ENCODE assay signal across 28 cellular contexts in genomic region chr13:47287291-47287751, GRCh38.
DNase-seq lines count a peak whose midpoint lies in the region; ATAC-seq, FAIRE-seq and TF ChIP-seq lines count a peak whose summit lies in the region.
"Had no signal": no experiment of that assay in that cellular context is flagged by ENCODE, and none has a peak within 500 bp of the region (broad histone marks: within the 10 kb centered on the region; RNA-seq: fewer than 3 reads in every experiment).

No MANE protein-coding gene starts in this region.

- H3K79me2 ChIP-seq in GM23338 (replicated peaks; ENCODE audit: insufficient read depth) (no peaks in the 10 kb centered on the region), HepG2 (ENCODE audit: insufficient read depth, low read length) (no peaks in the 10 kb centered on the region)

- no peak for ATAC-seq in GM23338
- no peak for ATAC-seq in omental fat pad (ENCODE audit: low FRiP score)
- no peak for ATAC-seq in HepG2
- ATAC-seq: A549 had no signal

- no peak overlapping the region for H3K27ac Mint-ChIP-seq in GM23338
- H3K27ac Mint-ChIP-seq: activated naive CD4-positive, alpha-beta T cell treated with anti-CD3 and anti-CD28 coated beads for 36 hours; activated T-cell treated with anti-CD3 and anti-CD28 coated beads, Interleukin-2, amount 50 U/mL, for 24 hours; naive B cell had no signal

- no TSS peak for BruUV-seq in HepG2 (replicated peaks; lab: Mats Ljungman, UMichigan)

- H3K9me3 Mint-ChIP-seq in GM23338 = no peaks in the 10 kb centered on the region
- H3K9me3 Mint-ChIP-seq: activated naive CD4-positive, alpha-beta T cell treated with anti-CD3 and anti-CD28 coated beads for 36 hours; activated T-cell treated with anti-CD3 and anti-CD28 coated beads, Interleukin-2, amount 50 U/mL, for 24 hours; naive B cell had no signal

- no peak for FAIRE-seq in HepG2 (lab: Jason Lieb, UNC)
- FAIRE-seq: A549, GM12892, TTC549 had no signal

- TF ChIP-seq POLR2A in HepG2 (IDR thresholded peaks at IDR 0.05; ENCODE audit: insufficient read depth in 1 of 2, low read depth in 2 of 2, low read length in 2 of 2) (no peak), vagina (IDR thresholded peaks at IDR 0.05) (no peak)

- in situ Hi-C loops in HepG2 (cut with HindIII; ENCODE audit: extremely low pct_ligation_motif_present, low pct_unique_long_range_greater_than_20kb) = no loop called here

- H3K4me3 ChIP-seq in AG04450 (ENCODE audit: low read depth, low read length) (no peak overlapping the region), GM23338 (no peak overlapping the region), adipocyte (ENCODE audit: low read length) (no peak overlapping the region), fibroblast of the aortic adventitia (ENCODE audit: low read depth, low read length) (no peak overlapping the region), HepG2 (replicated peaks in 1 of 3; ENCODE audit: insufficient read depth in 1 of 3, low read depth in 2 of 3, low read length in 3 of 3) (no peak overlapping the region), vagina (no peak overlapping the region)
- H3K4me3 ChIP-seq: A549 had no signal

- DNase-seq in AG04450 (ENCODE audit: low read depth, low spot score) = peak; percentile 29
- DNase-seq in GM23338 (ENCODE audit: low spot score) = peak; percentile 2
- DNase-seq in adipocyte (ENCODE audit: low read depth) = peak; percentile 14
- DNase-seq in fibroblast of the aortic adventitia (ENCODE audit: low read depth) = peak; percentile 36
- no peak for DNase-seq in omental fat pad (ENCODE audit: low spot score)
- DNase-seq in HepG2 (ENCODE audit: low spot score) = no peak
- no peak for DNase-seq in vagina (ENCODE audit: extremely low spot score in 2 of 2)
- no peak for DNase-seq in NCI-H187 treated with DMSO at 0.1 percent for 48 hours (lab: John Stamatoyannopoulos, UW)
- DNase-seq: activated CD4-positive, alpha-beta T cell treated with anti-CD3 and anti-CD28 coated beads for 1 hour; activated naive CD4-positive, alpha-beta T cell treated with anti-CD3 and anti-CD28 coated beads for 36 hours; activated T-cell treated with anti-CD3 and anti-CD28 coated beads, Interleukin-2, amount 50 U/mL, for 24 hours; aorta; effector CD4-positive, alpha-beta T cell; Kasumi-1; mesenchymal stem cell; naive B cell; NCI-H1092; NCI-H2029; NCI-H226; OCI-M1; retina; SHP77; stimulated activated CD4-positive, alpha-beta T cell treated with anti-CD3 and anti-CD28 coated beads, Interleukin-15, amount 100 ng/mL, for 24 hours; trophoblast cell had no signal

- no peaks in the 10 kb centered on the region for H3K4me1 ChIP-seq in GM23338 (ENCODE audit: insufficient read depth)
- H3K4me1 ChIP-seq in adipocyte (ENCODE audit: control insufficient read depth, insufficient read depth, low read length) = no peaks in the 10 kb centered on the region
- no peaks in the 10 kb centered on the region for H3K4me1 ChIP-seq in HepG2 (ENCODE audit: insufficient read depth, low read length)
- H3K4me1 ChIP-seq in vagina = no peaks in the 10 kb centered on the region
- H3K4me1 ChIP-seq: A549 had no signal

- H2AFZ ChIP-seq in GM23338 (no peak overlapping the region), HepG2 (ENCODE audit: low read length) (no peak overlapping the region)

- H4K20me1 ChIP-seq in GM23338 (replicated peaks; ENCODE audit: insufficient read depth) = no peaks in the 10 kb centered on the region
- no peaks in the 10 kb centered on the region for H4K20me1 ChIP-seq in HepG2 (ENCODE audit: insufficient read depth, low read length)

- TF ChIP-seq EP300 in HepG2 (IDR thresholded peaks at IDR 0.05; ENCODE audit: low read depth in 2 of 2, low read length in 2 of 2) (no peak), HepG2 (CRISPR knock-in tag; IDR thresholded peaks at IDR 0.05; ENCODE audit: borderline replicate concordance) (no peak)

- H3K27me3 Mint-ChIP-seq in GM23338 (ENCODE audit: insufficient read depth, low read depth, poor library complexity) = peaks cover 2% of the 10 kb centered on the region
- H3K27me3 Mint-ChIP-seq: activated T-cell treated with anti-CD3 and anti-CD28 coated beads, Interleukin-2, amount 50 U/mL, for 24 hours had no signal

- H3K27me3 ChIP-seq in AG04450 (ENCODE audit: control insufficient read depth, insufficient read depth, low read length) (no peaks in the 10 kb centered on the region), GM23338 (ENCODE audit: insufficient read depth) (no peaks in the 10 kb centered on the region), adipocyte (replicated peaks; ENCODE audit: control insufficient read depth, insufficient read depth, low read length) (no peaks in the 10 kb centered on the region), HepG2 (ENCODE audit: control insufficient read depth in 1 of 2, insufficient read depth in 2 of 2, low read length in 2 of 2) (no peaks in the 10 kb centered on the region), vagina (no peaks in the 10 kb centered on the region)

- intact Hi-C loops in HepG2 (cut with micrococcal nuclease; ENCODE audit: unreplicated experiment) = no loop called here
- intact Hi-C loops in vagina (cut with DNase I) = no loop called here

- no peak for TF ChIP-seq CTCF in AG04450 (IDR thresholded peaks at IDR 0.05; ENCODE audit: low read depth, low read length)
- no peak for TF ChIP-seq CTCF in GM23338 (conservative IDR thresholded peaks at IDR 0.05; ENCODE audit: low read depth in 2 of 2)
- no peak for TF ChIP-seq CTCF in fibroblast of the aortic adventitia (IDR thresholded peaks at IDR 0.05; ENCODE audit: insufficient read depth, low read length)
- no peak for TF ChIP-seq CTCF in omental fat pad (IDR thresholded peaks at IDR 0.05)
- TF ChIP-seq CTCF in HepG2 (CRISPR knock-in tag; IDR thresholded peaks at IDR 0.05) = no peak
- TF ChIP-seq CTCF in vagina (IDR thresholded peaks at IDR 0.05) = no peak

- H3K4me3 Mint-ChIP-seq in GM23338 = no peak overlapping the region
- H3K4me3 Mint-ChIP-seq: activated naive CD4-positive, alpha-beta T cell treated with anti-CD3 and anti-CD28 coated beads for 36 hours; activated T-cell treated with anti-CD3 and anti-CD28 coated beads, Interleukin-2, amount 50 U/mL, for 24 hours; naive B cell had no signal

- H3F3A ChIP-seq in GM23338 (replicated peaks; ENCODE audit: low read depth) = no peaks in the 10 kb centered on the region

- H3K9me3 ChIP-seq in AG04450 (ENCODE audit: control insufficient read depth, insufficient read depth, low read length) (no peaks in the 10 kb centered on the region), adipocyte (ENCODE audit: control insufficient read depth, low read length) (no peaks in the 10 kb centered on the region), HepG2 (ENCODE audit: low read length) (no peaks in the 10 kb centered on the region), vagina (no peaks in the 10 kb centered on the region)
- H3K9me3 ChIP-seq: A549 had no signal

- WGBS in HepG2 (ENCODE audit: low lambda C conversion rate) = 0% methylated on average over 1 of the region's 1 CpG

- H3K27ac ChIP-seq in AG04450 (ENCODE audit: low read depth, low read length) (no peak overlapping the region), GM23338 (ENCODE audit: low read depth) (no peak overlapping the region), HepG2 (ENCODE audit: extremely low read length, insufficient read depth, low read length) (no peak overlapping the region), vagina (no peak overlapping the region)
- H3K27ac ChIP-seq: A549, C4-2B had no signal

- H3K4me2 ChIP-seq in GM23338 (no peak overlapping the region), HepG2 (ENCODE audit: low read depth, low read length) (no peak overlapping the region)
- H3K4me2 ChIP-seq: A549 had no signal

- CTCF ChIA-PET in AG04450 (lab: Charles Lee) (no interaction called here), HepG2 (lab: Yijun Ruan, JAX; ENCODE audit: low intra/inter-chr PET ratio, low total read pairs) (no interaction called here)

- no peaks in the 10 kb centered on the region for H3K9me2 ChIP-seq in GM23338 (ENCODE audit: insufficient read depth)

- peaks cover 8% of the 10 kb centered on the region for H3K4me1 Mint-ChIP-seq in GM23338
- H3K4me1 Mint-ChIP-seq: naive B cell had no signal

- H3K36me3 Mint-ChIP-seq in GM23338 (ENCODE audit: low read depth) = no peaks in the 10 kb centered on the region
- H3K36me3 Mint-ChIP-seq: naive B cell had no signal

- no peaks in the 10 kb centered on the region for H3K36me3 ChIP-seq in GM23338 (ENCODE audit: insufficient read depth)
- no peaks in the 10 kb centered on the region for H3K36me3 ChIP-seq in adipocyte (ENCODE audit: control insufficient read depth, insufficient read depth, low read length, severe bottlenecking)
- no peaks in the 10 kb centered on the region for H3K36me3 ChIP-seq in HepG2 (replicated peaks in 1 of 2; ENCODE audit: control insufficient read depth in 1 of 2, insufficient read depth in 2 of 2, low read length in 2 of 2)
- no peaks in the 10 kb centered on the region for H3K36me3 ChIP-seq in vagina

- POLR2A ChIA-PET in AG04450 (lab: Yijun Ruan, JAX) = interaction anchor here (1.0 kb wide), 1 partner anchor 12 kb away, joined by 4 read pairs; no protein-coding TSS in a partner anchor
- POLR2A ChIA-PET in HepG2 (lab: Yijun Ruan, JAX) = no interaction called here

- TF ChIP-seq RAD21 in HepG2 (CRISPR knock-in tag; IDR thresholded peaks at IDR 0.05) = no peak

- no peak overlapping the region for H3K9ac ChIP-seq in adipocyte (ENCODE audit: low read length)
- no peak overlapping the region for H3K9ac ChIP-seq in HepG2 (ENCODE audit: insufficient read depth, low read depth, low read length)

TF ChIP-seq in GM23338, 12 proteins besides CTCF, POLR2A, EP300 and RAD21 (continues in another document):
- no peak for TF ChIP-seq POLR2AphosphoS5 (IDR thresholded peaks at IDR 0.05; ENCODE audit: low read depth)
- no peak for TF ChIP-seq ZNF331 (CRISPR knock-in tag; IDR thresholded peaks at IDR 0.05; ENCODE audit: low read depth)

TF ChIP-seq in HepG2, 621 proteins besides CTCF, POLR2A, EP300 and RAD21:
- no peak for TF ChIP-seq ZSCAN12 (CRISPR knock-in tag; IDR thresholded peaks at IDR 0.05)
- no peak for TF ChIP-seq SP140L (CRISPR knock-in tag; IDR thresholded peaks at IDR 0.05; ENCODE audit: borderline replicate concordance)
- no peak for TF ChIP-seq SIN3A (IDR thresholded peaks at IDR 0.05; ENCODE audit: borderline replicate concordance, low read depth, low read length)
- no peak for TF ChIP-seq ZBTB26 (CRISPR knock-in tag; IDR thresholded peaks at IDR 0.05; ENCODE audit: borderline replicate concordance)
- no peak for TF ChIP-seq PHF5A (CRISPR knock-in tag; IDR thresholded peaks at IDR 0.05; ENCODE audit: low read depth, unreplicated experiment)
- no peak for TF ChIP-seq ZNF724P (CRISPR knock-in tag; IDR thresholded peaks at IDR 0.05; ENCODE audit: borderline replicate concordance)

Comparison
In these comparisons a context has a peak if more than half of its experiments do, and no peak if none do; other contexts are left out.
1. DNase-seq: peak in AG04450 (single experiment), GM23338 (single experiment), adipocyte (single experiment) and fibroblast of the aortic adventitia (single experiment); none in omental fat pad (single experiment), HepG2 (single experiment), vagina (0 of 2) and NCI-H187 treated with DMSO at 0.1 percent for 48 hours (single experiment).